In genomic region chr16:24319415-24319814, GRCh38 we compare ENCODE assay signal across 1 cellular context.
TF ChIP-seq lines count a peak whose summit lies in the region.

No MANE protein-coding gene starts in this region.

TF ChIP-seq in HEK293, 187 proteins besides CTCF, POLR2A, EP300 and RAD21 (continued from another document):
- TF ChIP-seq ZBTB11 (tag by site-specific recombination; conservative IDR thresholded peaks at IDR 0.05; ENCODE audit: low read depth) (peak; percentile 39; the same call in 1 of the 2 replicates), ZNF555 (tag by site-specific recombination; conservative IDR thresholded peaks at IDR 0.05) (peak; percentile 29), ZNF426 (tag by site-specific recombination; IDR thresholded peaks at IDR 0.05) (peak; percentile 41), ZNF266 (tag by site-specific recombination; IDR thresholded peaks at IDR 0.05; ENCODE audit: low read depth) (0 out of 2 replicates have a peak, but pooled peaks have one; percentile 46), KLF16 (tag by site-specific recombination; IDR thresholded peaks at IDR 0.05) (no peak), TSHZ1 (tag by site-specific recombination; IDR thresholded peaks at IDR 0.05; ENCODE audit: borderline replicate concordance) (no peak), ZNF623 (tag by site-specific recombination; IDR thresholded peaks at IDR 0.05) (peak; percentile 40; the same call in 1 of the 2 replicates)
